24 cellular contexts compared by ENCODE assay signal in the genomic region with DNA sequence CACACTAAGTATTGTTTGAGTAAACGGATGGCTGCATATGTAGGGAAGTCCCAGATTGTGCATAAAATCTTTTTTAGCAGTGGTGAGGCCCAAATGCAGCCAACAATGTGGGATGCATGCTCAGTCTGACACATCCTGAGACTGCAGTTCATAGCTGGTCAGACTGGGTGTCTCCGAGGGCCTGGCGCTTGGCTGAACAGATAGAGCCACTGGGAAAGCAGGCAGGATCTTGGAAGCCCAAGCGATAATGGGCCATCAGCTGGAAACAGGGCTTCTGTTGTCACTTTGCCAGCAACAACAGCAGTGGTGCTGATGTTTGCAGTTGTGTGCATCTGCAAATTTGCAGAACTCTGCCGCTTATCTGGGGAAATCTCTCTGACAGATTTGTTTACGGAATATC.
"Had no signal": no experiment of that assay in that cellular context is flagged by ENCODE, and none has a peak within 500 bp of the region (broad histone marks: within the 10 kb centered on the region; RNA-seq: fewer than 3 reads in every experiment).

No MANE protein-coding gene starts in this region.

- H3K4me1 ChIP-seq: esophagus squamous epithelium, gastrocnemius medialis, left lung, lower lobe of right lung had no signal

- DNase-seq: dermis blood vessel endothelial cell; dorsolateral prefrontal cortex; effector CD4-positive, alpha-beta T cell; effector memory CD4-positive, alpha-beta T cell; endodermal cell; erythroblast; esophagus squamous epithelium; foreskin fibroblast; foreskin melanocyte; gastrocnemius medialis; glutamatergic neuron; head of caudate nucleus; heart right ventricle; hypothalamus; immature natural killer cell; left cardiac atrium; left lung; left ventricle myocardium superior; lower lobe of right lung; mesenchymal stem cell; mucosa of descending colon; naive B cell had no signal

- H3K36me3 ChIP-seq: esophagus squamous epithelium, gastrocnemius medialis, heart right ventricle, left lung, lower lobe of right lung had no signal

- H3K27me3 ChIP-seq: gastrocnemius medialis, heart right ventricle, left lung had no signal

- H3K9me3 ChIP-seq: esophagus squamous epithelium, gastrocnemius medialis, heart right ventricle, left lung, lower lobe of right lung, mucosa of descending colon had no signal

- H3K4me3 ChIP-seq: coronary artery, dorsolateral prefrontal cortex, esophagus squamous epithelium, gastrocnemius medialis, heart right ventricle, left lung, lower lobe of right lung, mucosa of descending colon had no signal

- H3K27ac ChIP-seq: coronary artery, dorsolateral prefrontal cortex, epithelial cell of prostate, esophagus squamous epithelium, gastrocnemius medialis, heart right ventricle, left lung, lower lobe of right lung had no signal
